In genomic region chr5:172315599-172316531, GRCh38 we compare ENCODE assay signal across 19 cellular contexts. TPM values are rescaled to one million over a fixed set of nuclear protein-coding genes. Genes with fewer than 3 reads are reported as not detected.
DNase-seq lines count a peak whose midpoint lies in the region; ATAC-seq, FAIRE-seq and TF ChIP-seq lines count a peak whose summit lies in the region.
"Had no signal": no experiment of that assay in that cellular context is flagged by ENCODE, and none has a peak within 500 bp of the region (broad histone marks: within the 10 kb centered on the region; RNA-seq: fewer than 3 reads in every experiment).

No MANE protein-coding gene starts in this region.

- dilution Hi-C loops in IMR-90 (cut with HindIII; ENCODE audit: low sequenced_read_pairs, unreplicated experiment) = no loop called here

- no peaks in the 10 kb centered on the region for H3K36me3 ChIP-seq in IMR-90 (ENCODE audit: control insufficient read depth, insufficient read depth, low read length)
- H3K36me3 ChIP-seq: BLaER1 treated with 17β-estradiol and CSF1 and Interleukin-3, amounts not matched to agents 10 nM and 100 nM; thoracic aorta had no signal

- no peak overlapping the region for H2BK5ac ChIP-seq in IMR-90 (ENCODE audit: low read depth, low read length, poor library complexity, severe bottlenecking)

- DNase-seq in IMR-90 = no peak
- DNase-seq in type B pancreatic cell (ENCODE audit: extremely low spot score, unreplicated experiment) = no peak
- no peak for DNase-seq in frontal cortex (ENCODE audit: low spot score in 2 of 2)
- DNase-seq in GM19238 (ENCODE audit: insufficient read length, low spot score) = no peak
- no peak for DNase-seq in NCI-H345 treated with DMSO at 0.1 percent for 48 hours (lab: John Stamatoyannopoulos, UW; ENCODE audit: unreplicated experiment)
- DNase-seq: activated CD4-positive, CD25-positive, alpha-beta regulatory T cell; activated CD8-positive, alpha-beta memory T cell treated with anti-CD3 and anti-CD28 coated beads, Interleukin-2, amount 10 ng/mL, durations not matched to agents 7 days and 5 days; activated naive CD4-positive, alpha-beta T cell treated with Interleukin-2 at 50 U/mL for 16 hours; DMS79; H9; naive thymus-derived CD8-positive, alpha-beta T cell; NCI-H1417 treated with DMSO at 0.1 percent for 48 hours; stimulated activated CD4-positive, alpha-beta T cell treated with anti-CD3 and anti-CD28 coated beads, Interleukin-1b, Interleukin-23, amount 100 ng/mL, for 48 hours; T-helper 1 cell had no signal

- no peaks in the 10 kb centered on the region for H4K20me1 ChIP-seq in IMR-90 (ENCODE audit: insufficient read depth, low read length)
- H4K20me1 ChIP-seq: BLaER1 treated with 17β-estradiol and CSF1 and Interleukin-3, amounts not matched to agents 10 nM and 100 nM had no signal

- no peak overlapping the region for H3K18ac ChIP-seq in IMR-90 (ENCODE audit: low read depth, low read length)

- no peak overlapping the region for H2AK9ac ChIP-seq in IMR-90 (replicated peaks; ENCODE audit: low read depth, low read length, poor library complexity)

- no peak overlapping the region for H4K5ac ChIP-seq in IMR-90 (ENCODE audit: low read depth, low read length)

- no CpG with 5 or more reads among the region's 11 CpGs for WGBS in IMR-90 (ENCODE audit: extremely low coverage in 2 of 2, insufficient read length in 1 of 2), 2 experiments

- TF ChIP-seq RAD21 in IMR-90 (IDR thresholded peaks at IDR 0.05; ENCODE audit: low read length) = no peak

- H3K4me2 ChIP-seq in IMR-90 (ENCODE audit: low read depth, low read length) = no peak overlapping the region

- intact Hi-C loops in IMR-90 (cut with micrococcal nuclease) = no loop called here

- FAIRE-seq in frontal cortex (lab: Jason Lieb, UNC) = no peak

- no peak overlapping the region for H3K23ac ChIP-seq in IMR-90 (ENCODE audit: low read depth, low read length)

- no peak for TF ChIP-seq POLR2A in IMR-90 (IDR thresholded peaks at IDR 0.05; ENCODE audit: low read depth, low read length)

- H3K27ac ChIP-seq in IMR-90 (ENCODE audit: insufficient read depth, low read length) = no peak overlapping the region
- H3K27ac ChIP-seq: BLaER1 treated with 17β-estradiol and CSF1 and Interleukin-3, amounts not matched to agents 10 nM and 100 nM; thoracic aorta had no signal

- no peaks in the 10 kb centered on the region for H3K4me1 ChIP-seq in IMR-90 (ENCODE audit: control insufficient read depth, insufficient read depth, low read length)

- TF ChIP-seq CTCF in IMR-90 (conservative IDR thresholded peaks at IDR 0.05; ENCODE audit: low read depth, low read length) (no peak), type B pancreatic cell (conservative IDR thresholded peaks at IDR 0.05) (no peak)

- H3K27me3 ChIP-seq in IMR-90 (ENCODE audit: control insufficient read depth, insufficient read depth, low read length) = no peaks in the 10 kb centered on the region
- H3K27me3 ChIP-seq: BLaER1 treated with 17β-estradiol and CSF1 and Interleukin-3, amounts not matched to agents 10 nM and 100 nM had no signal

- H3K9me3 ChIP-seq in IMR-90 (ENCODE audit: control insufficient read depth, insufficient read depth, low read length) = no peaks in the 10 kb centered on the region
- H3K9me3 ChIP-seq: BLaER1 treated with 17β-estradiol and CSF1 and Interleukin-3, amounts not matched to agents 10 nM and 100 nM; thoracic aorta had no signal

- no peaks in the 10 kb centered on the region for H3K27me3 Mint-ChIP-seq in type B pancreatic cell

- H3K27ac Mint-ChIP-seq in type B pancreatic cell = peak overlapping the region; percentile 99
- H3K27ac Mint-ChIP-seq: activated CD8-positive, alpha-beta memory T cell treated with anti-CD3 and anti-CD28 coated beads, Interleukin-2, amount 10 ng/mL, durations not matched to agents 7 days and 5 days; H9; naive thymus-derived CD8-positive, alpha-beta T cell had no signal

- POLR2A ChIA-PET in IMR-90 (lab: Charles Lee; ENCODE audit: unreplicated experiment) = no interaction called here

- H2AFZ ChIP-seq in IMR-90 (replicated peaks; ENCODE audit: low read length, poor library complexity) = no peak overlapping the region

- H3K9ac ChIP-seq in IMR-90 (ENCODE audit: low read depth, low read length) = no peak overlapping the region
- H3K9ac ChIP-seq: BLaER1 treated with 17β-estradiol and CSF1 and Interleukin-3, amounts not matched to agents 10 nM and 100 nM had no signal

- in situ Hi-C loops in IMR-90 (cut with MboI; ENCODE audit: low sequenced_read_pairs) = no loop called here

- peaks cover 12% of the 10 kb centered on the region for H3K4me1 Mint-ChIP-seq in type B pancreatic cell (ENCODE audit: unreplicated experiment)
- H3K4me1 Mint-ChIP-seq: activated CD8-positive, alpha-beta memory T cell treated with anti-CD3 and anti-CD28 coated beads, Interleukin-2, amount 10 ng/mL, durations not matched to agents 7 days and 5 days; H9; naive thymus-derived CD8-positive, alpha-beta T cell had no signal

- no peak overlapping the region for H3K4ac ChIP-seq in IMR-90 (ENCODE audit: low read depth, low read length)

- H3K4me3 Mint-ChIP-seq in type B pancreatic cell = no peak overlapping the region
- H3K4me3 Mint-ChIP-seq: activated CD8-positive, alpha-beta memory T cell treated with anti-CD3 and anti-CD28 coated beads, Interleukin-2, amount 10 ng/mL, durations not matched to agents 7 days and 5 days; H9; naive thymus-derived CD8-positive, alpha-beta T cell had no signal

- no peaks in the 10 kb centered on the region for H3K36me3 Mint-ChIP-seq in type B pancreatic cell
- H3K36me3 Mint-ChIP-seq: activated CD8-positive, alpha-beta memory T cell treated with anti-CD3 and anti-CD28 coated beads, Interleukin-2, amount 10 ng/mL, durations not matched to agents 7 days and 5 days; naive thymus-derived CD8-positive, alpha-beta T cell had no signal

- H4K8ac ChIP-seq in IMR-90 (ENCODE audit: low read depth in 2 of 2, low read length in 2 of 2) = no peak overlapping the region

- H3K14ac ChIP-seq in IMR-90 (replicated peaks; ENCODE audit: low read depth, low read length) = no peak overlapping the region

- no peaks in the 10 kb centered on the region for H3K9me3 Mint-ChIP-seq in type B pancreatic cell
- H3K9me3 Mint-ChIP-seq: naive thymus-derived CD8-positive, alpha-beta T cell had no signal

- H3K79me1 ChIP-seq in IMR-90 (ENCODE audit: low read depth in 1 of 2, low read length in 2 of 2) = no peaks in the 10 kb centered on the region

- no peak overlapping the region for H2BK20ac ChIP-seq in IMR-90 (ENCODE audit: low read depth, low read length)

- no peak overlapping the region for H2BK15ac ChIP-seq in IMR-90 (ENCODE audit: low read depth, low read length)

- no peak overlapping the region for H3K4me3 ChIP-seq in IMR-90 (ENCODE audit: insufficient read depth, low read depth, low read length)
- H3K4me3 ChIP-seq: BLaER1 treated with 17β-estradiol and CSF1 and Interleukin-3, amounts not matched to agents 10 nM and 100 nM; lung; thoracic aorta had no signal

- CTCF ChIA-PET in IMR-90 (lab: Yijun Ruan, JAX) = no interaction called here

- H3K56ac ChIP-seq in IMR-90 (ENCODE audit: extremely low read depth, insufficient read depth, low read length) = no peak overlapping the region

- H2AK5ac ChIP-seq in IMR-90 (ENCODE audit: low read depth, low read length) = no peak overlapping the region

- H4K91ac ChIP-seq in IMR-90 (ENCODE audit: insufficient read depth, low read depth, low read length) = no peak overlapping the region

- no TSS peak for BruUV-seq in IMR-90 (replicated peaks; lab: Mats Ljungman, UMichigan)

- peak; percentile 51 for ATAC-seq in GM19463 (IDR thresholded peaks at IDR 0.05; ENCODE audit: unreplicated experiment)
- ATAC-seq in HG02885 (IDR thresholded peaks at IDR 0.05; ENCODE audit: poor library complexity, unreplicated experiment) = peak; percentile 61
- peak; percentile 21 for ATAC-seq in IMR-90 (ENCODE audit: low read depth)
- ATAC-seq: activated CD8-positive, alpha-beta memory T cell treated with anti-CD3 and anti-CD28 coated beads, Interleukin-2, amount 10 ng/mL, durations not matched to agents 7 days and 5 days; naive thymus-derived CD8-positive, alpha-beta T cell had no signal

- no peaks in the 10 kb centered on the region for H3K9me1 ChIP-seq in IMR-90 (ENCODE audit: insufficient read depth, low read length)

- no peak overlapping the region for H2BK120ac ChIP-seq in IMR-90 (ENCODE audit: low read depth, low read length)

TF ChIP-seq in IMR-90, 13 proteins besides CTCF, POLR2A, EP300 and RAD21 (continues in another document):
- TF ChIP-seq ELK1 (IDR thresholded peaks at IDR 0.05; ENCODE audit: borderline replicate concordance, low read depth, low read length) (no peak), RCOR1 (IDR thresholded peaks at IDR 0.05; ENCODE audit: insufficient replicate concordance, low read length) (no peak), CHD1 (IDR thresholded peaks at IDR 0.05; ENCODE audit: low read depth, low read length) (no peak), MAFK (IDR thresholded peaks at IDR 0.05; ENCODE audit: low read depth, low read length) (no peak), BHLHE40 (IDR thresholded peaks at IDR 0.05; ENCODE audit: low read depth, low read length) (no peak), NFE2L2 (IDR thresholded peaks at IDR 0.05; ENCODE audit: low read depth, low read length) (no peak), SMC3 (IDR thresholded peaks at IDR 0.05; ENCODE audit: low read depth, low read length) (no peak), USF2 (IDR thresholded peaks at IDR 0.05; ENCODE audit: low read depth, low read length) (no peak), CEBPB (IDR thresholded peaks at IDR 0.05; ENCODE audit: low read depth, low read length) (no peak)

RNA-seq across cellular contexts. Expression of gene UBTD2, which starts 32.3 kb away (rescaled TPM):
- 20.6 and 25.6 TPM in 2 replicates for total RNA-seq in IMR-90 (2012; rRNA removed)
- 9.3 and 11.2 TPM in 2 replicates for polyA plus RNA-seq in IMR-90 (2012; rRNA removed)
- polyA plus RNA-seq in IMR-90 (2012; cell fraction: cytosol; rRNA removed) = 3.7 and 4.8 TPM in 2 replicates
- polyA plus RNA-seq in IMR-90 (2012; cell fraction: nucleus; rRNA removed; ENCODE audit: low replicate concordance) = 1.3 and 8.1 TPM in 2 replicates
- 32.8 and 47.2 TPM in 2 replicates for total RNA-seq in type B pancreatic cell (ENCODE audit: low replicate concordance)
- 67.3 TPM for total RNA-seq in frontal cortex
